Comparison of ENCODE assay signal across 1 cellular context in the genomic region with DNA sequence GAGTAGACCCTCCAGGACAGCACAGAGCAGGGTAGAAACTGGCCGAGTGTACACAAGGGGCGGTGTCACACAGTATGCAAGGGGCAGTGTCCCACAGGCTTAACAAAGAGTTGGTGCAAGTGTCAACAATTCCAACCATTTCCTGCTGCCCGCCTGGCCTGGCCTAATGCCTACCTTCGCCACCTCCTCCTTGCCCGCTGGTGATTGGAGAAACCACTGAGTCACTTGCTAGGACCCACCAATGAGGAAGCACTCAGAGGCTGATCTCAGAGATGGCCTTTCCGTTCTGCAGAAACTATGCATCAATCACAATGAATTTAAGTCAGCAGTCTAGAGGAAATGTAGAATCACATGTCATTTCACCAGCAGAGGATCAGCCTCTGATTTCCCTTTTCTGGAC.
TF ChIP-seq lines count a peak whose summit lies in the region.

No MANE protein-coding gene starts in this region.

TF ChIP-seq in GM23338, 12 proteins besides CTCF, POLR2A, EP300 and RAD21 (continued from another document):
- TF ChIP-seq, protein P1, sequence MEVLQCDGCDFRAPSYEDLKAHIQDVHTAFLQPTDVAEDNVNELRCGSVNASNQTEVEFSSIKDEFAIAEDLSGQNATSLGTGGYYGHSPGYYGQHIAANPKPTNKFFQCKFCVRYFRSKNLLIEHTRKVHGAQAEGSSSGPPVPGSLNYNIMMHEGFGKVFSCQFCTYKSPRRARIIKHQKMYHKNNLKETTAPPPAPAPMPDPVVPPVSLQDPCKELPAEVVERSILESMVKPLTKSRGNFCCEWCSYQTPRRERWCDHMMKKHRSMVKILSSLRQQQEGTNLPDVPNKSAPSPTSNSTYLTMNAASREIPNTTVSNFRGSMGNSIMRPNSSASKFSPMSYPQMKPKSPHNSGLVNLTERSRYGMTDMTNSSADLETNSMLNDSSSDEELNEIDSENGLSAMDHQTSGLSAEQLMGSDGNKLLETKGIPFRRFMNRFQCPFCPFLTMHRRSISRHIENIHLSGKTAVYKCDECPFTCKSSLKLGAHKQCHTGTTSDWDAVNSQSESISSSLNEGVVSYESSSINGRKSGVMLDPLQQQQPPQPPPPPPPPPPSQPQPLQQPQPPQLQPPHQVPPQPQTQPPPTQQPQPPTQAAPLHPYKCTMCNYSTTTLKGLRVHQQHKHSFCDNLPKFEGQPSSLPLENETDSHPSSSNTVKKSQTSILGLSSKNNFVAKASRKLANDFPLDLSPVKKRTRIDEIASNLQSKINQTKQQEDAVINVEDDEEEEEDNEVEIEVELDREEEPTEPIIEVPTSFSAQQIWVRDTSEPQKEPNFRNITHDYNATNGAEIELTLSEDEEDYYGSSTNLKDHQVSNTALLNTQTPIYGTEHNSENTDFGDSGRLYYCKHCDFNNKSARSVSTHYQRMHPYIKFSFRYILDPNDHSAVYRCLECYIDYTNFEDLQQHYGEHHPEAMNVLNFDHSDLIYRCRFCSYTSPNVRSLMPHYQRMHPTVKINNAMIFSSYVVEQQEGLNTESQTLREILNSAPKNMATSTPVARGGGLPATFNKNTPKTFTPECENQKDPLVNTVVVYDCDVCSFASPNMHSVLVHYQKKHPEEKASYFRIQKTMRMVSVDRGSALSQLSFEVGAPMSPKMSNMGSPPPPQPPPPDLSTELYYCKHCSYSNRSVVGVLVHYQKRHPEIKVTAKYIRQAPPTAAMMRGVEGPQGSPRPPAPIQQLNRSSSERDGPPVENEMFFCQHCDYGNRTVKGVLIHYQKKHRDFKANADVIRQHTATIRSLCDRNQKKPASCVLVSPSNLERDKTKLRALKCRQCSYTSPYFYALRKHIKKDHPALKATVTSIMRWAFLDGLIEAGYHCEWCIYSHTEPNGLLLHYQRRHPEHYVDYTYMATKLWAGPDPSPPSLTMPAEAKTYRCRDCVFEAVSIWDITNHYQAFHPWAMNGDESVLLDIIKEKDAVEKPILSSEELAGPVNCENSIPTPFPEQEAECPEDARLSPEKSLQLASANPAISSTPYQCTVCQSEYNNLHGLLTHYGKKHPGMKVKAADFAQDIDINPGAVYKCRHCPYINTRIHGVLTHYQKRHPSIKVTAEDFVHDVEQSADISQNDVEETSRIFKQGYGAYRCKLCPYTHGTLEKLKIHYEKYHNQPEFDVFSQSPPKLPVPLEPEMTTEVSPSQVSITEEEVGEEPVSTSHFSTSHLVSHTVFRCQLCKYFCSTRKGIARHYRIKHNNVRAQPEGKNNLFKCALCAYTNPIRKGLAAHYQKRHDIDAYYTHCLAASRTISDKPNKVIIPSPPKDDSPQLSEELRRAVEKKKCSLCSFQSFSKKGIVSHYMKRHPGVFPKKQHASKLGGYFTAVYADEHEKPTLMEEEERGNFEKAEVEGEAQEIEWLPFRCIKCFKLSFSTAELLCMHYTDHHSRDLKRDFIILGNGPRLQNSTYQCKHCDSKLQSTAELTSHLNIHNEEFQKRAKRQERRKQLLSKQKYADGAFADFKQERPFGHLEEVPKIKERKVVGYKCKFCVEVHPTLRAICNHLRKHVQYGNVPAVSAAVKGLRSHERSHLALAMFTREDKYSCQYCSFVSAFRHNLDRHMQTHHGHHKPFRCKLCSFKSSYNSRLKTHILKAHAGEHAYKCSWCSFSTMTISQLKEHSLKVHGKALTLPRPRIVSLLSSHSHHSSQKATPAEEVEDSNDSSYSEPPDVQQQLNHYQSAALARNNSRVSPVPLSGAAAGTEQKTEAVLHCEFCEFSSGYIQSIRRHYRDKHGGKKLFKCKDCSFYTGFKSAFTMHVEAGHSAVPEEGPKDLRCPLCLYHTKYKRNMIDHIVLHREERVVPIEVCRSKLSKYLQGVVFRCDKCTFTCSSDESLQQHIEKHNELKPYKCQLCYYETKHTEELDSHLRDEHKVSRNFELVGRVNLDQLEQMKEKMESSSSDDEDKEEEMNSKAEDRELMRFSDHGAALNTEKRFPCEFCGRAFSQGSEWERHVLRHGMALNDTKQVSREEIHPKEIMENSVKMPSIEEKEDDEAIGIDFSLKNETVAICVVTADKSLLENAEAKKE (CRISPR knock-in tag; IDR thresholded peaks at IDR 0.05): no peak
- TF ChIP-seq JUNB (IDR thresholded peaks at IDR 0.05; ENCODE audit: unreplicated experiment): no peak
- no peak for TF ChIP-seq POLR2AphosphoS5 (IDR thresholded peaks at IDR 0.05; ENCODE audit: low read depth)
- TF ChIP-seq NANOG (IDR thresholded peaks at IDR 0.05; ENCODE audit: borderline replicate concordance): no peak
- no peak for TF ChIP-seq ZNF331 (CRISPR knock-in tag; IDR thresholded peaks at IDR 0.05; ENCODE audit: low read depth)
- TF ChIP-seq, protein P2, sequence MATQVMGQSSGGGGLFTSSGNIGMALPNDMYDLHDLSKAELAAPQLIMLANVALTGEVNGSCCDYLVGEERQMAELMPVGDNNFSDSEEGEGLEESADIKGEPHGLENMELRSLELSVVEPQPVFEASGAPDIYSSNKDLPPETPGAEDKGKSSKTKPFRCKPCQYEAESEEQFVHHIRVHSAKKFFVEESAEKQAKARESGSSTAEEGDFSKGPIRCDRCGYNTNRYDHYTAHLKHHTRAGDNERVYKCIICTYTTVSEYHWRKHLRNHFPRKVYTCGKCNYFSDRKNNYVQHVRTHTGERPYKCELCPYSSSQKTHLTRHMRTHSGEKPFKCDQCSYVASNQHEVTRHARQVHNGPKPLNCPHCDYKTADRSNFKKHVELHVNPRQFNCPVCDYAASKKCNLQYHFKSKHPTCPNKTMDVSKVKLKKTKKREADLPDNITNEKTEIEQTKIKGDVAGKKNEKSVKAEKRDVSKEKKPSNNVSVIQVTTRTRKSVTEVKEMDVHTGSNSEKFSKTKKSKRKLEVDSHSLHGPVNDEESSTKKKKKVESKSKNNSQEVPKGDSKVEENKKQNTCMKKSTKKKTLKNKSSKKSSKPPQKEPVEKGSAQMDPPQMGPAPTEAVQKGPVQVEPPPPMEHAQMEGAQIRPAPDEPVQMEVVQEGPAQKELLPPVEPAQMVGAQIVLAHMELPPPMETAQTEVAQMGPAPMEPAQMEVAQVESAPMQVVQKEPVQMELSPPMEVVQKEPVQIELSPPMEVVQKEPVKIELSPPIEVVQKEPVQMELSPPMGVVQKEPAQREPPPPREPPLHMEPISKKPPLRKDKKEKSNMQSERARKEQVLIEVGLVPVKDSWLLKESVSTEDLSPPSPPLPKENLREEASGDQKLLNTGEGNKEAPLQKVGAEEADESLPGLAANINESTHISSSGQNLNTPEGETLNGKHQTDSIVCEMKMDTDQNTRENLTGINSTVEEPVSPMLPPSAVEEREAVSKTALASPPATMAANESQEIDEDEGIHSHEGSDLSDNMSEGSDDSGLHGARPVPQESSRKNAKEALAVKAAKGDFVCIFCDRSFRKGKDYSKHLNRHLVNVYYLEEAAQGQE (IDR thresholded peaks at IDR 0.05; ENCODE audit: unreplicated experiment): no peak
- TF ChIP-seq STAT1 (IDR thresholded peaks at IDR 0.05; ENCODE audit: unreplicated experiment): no peak
- no peak for TF ChIP-seq EZH2 (IDR thresholded peaks at IDR 0.05; ENCODE audit: low read depth, unreplicated experiment)
